ENCODE assay signal across 18 cellular contexts in genomic region chr2:231041061-231041689, GRCh38. TPM values are rescaled to one million over a fixed set of nuclear protein-coding genes. Genes with fewer than 3 reads are reported as not detected.
"Had no signal": no experiment of that assay in that cellular context is flagged by ENCODE, and none has a peak within 500 bp of the region (broad histone marks: within the 10 kb centered on the region; RNA-seq: fewer than 3 reads in every experiment).

No MANE protein-coding gene starts in this region.

- H3K36me3 ChIP-seq: gastrocnemius medialis, heart right ventricle, thyroid gland, uterus had no signal

- H3K4me1 ChIP-seq: gastrocnemius medialis, parathyroid adenoma, thyroid gland, uterus had no signal

- H3K4me3 Mint-ChIP-seq: activated naive CD8-positive, alpha-beta T cell treated with anti-CD3 and anti-CD28 coated beads, Interleukin-2, amount 10 ng/mL, durations not matched to agents 7 days and 5 days; endodermal cell had no signal

- DNase-seq: activated CD4-positive, alpha-beta T cell treated with anti-CD3 and anti-CD28 coated beads, Interleukin-2, amount 50 U/mL, for 1 hour; activated naive CD4-positive, alpha-beta T cell; activated naive CD8-positive, alpha-beta T cell treated with anti-CD3 and anti-CD28 coated beads, Interleukin-2, amount 10 ng/mL, durations not matched to agents 7 days and 5 days; cerebellar nuclear complex; endodermal cell; gastrocnemius medialis; heart right ventricle; left cardiac atrium; naive B cell; stimulated activated CD4-positive, alpha-beta T cell treated with anti-CD3 and anti-CD28 coated beads, Interleukin-1b, Interleukin-23, amount 100 ng/mL, for 48 hours; T-helper 2 cell; thyroid gland; uterus had no signal

- H3K9me3 Mint-ChIP-seq: activated naive CD8-positive, alpha-beta T cell treated with anti-CD3 and anti-CD28 coated beads, Interleukin-2, amount 10 ng/mL, durations not matched to agents 7 days and 5 days; endodermal cell; naive B cell had no signal

- H3K9me3 ChIP-seq: gastrocnemius medialis, heart right ventricle, thyroid gland, uterus had no signal

- H3K4me3 ChIP-seq: gastrocnemius medialis, heart right ventricle, thyroid gland, uterus had no signal

- H3K79me2 ChIP-seq: parathyroid adenoma had no signal

- H2AFZ ChIP-seq: parathyroid adenoma had no signal

- ATAC-seq: gastrocnemius medialis, heart right ventricle, left cardiac atrium had no signal

- H3K27ac Mint-ChIP-seq: activated naive CD8-positive, alpha-beta T cell treated with anti-CD3 and anti-CD28 coated beads, Interleukin-2, amount 10 ng/mL, durations not matched to agents 7 days and 5 days; endodermal cell; naive B cell had no signal

- H3K27ac ChIP-seq: gastrocnemius medialis, heart right ventricle, parathyroid adenoma, thyroid gland, uterus had no signal

- H3K9ac ChIP-seq: parathyroid adenoma had no signal

- H3K36me3 Mint-ChIP-seq: activated naive CD8-positive, alpha-beta T cell treated with anti-CD3 and anti-CD28 coated beads, Interleukin-2, amount 10 ng/mL, durations not matched to agents 7 days and 5 days; naive B cell had no signal

- H3K4me1 Mint-ChIP-seq: activated naive CD8-positive, alpha-beta T cell treated with anti-CD3 and anti-CD28 coated beads, Interleukin-2, amount 10 ng/mL, durations not matched to agents 7 days and 5 days had no signal

RNA-seq across cellular contexts. Expression of gene C2orf72, which starts 3.9 kb away (rescaled TPM):
- total RNA-seq: dermis microvascular lymphatic vessel endothelial cell, mononuclear cell had no signal
- polyA plus RNA-seq: heart right ventricle had no signal

RNA-seq across cellular contexts. Expression of gene SPATA3, which starts 45.3 kb away (rescaled TPM):
- total RNA-seq: activated naive CD8-positive, alpha-beta T cell treated with anti-CD3 and anti-CD28 coated beads, Interleukin-2, amount 10 ng/mL, durations not matched to agents 7 days and 5 days; dermis microvascular lymphatic vessel endothelial cell; endodermal cell; epithelial cell of proximal tubule; gastrocnemius medialis; heart right ventricle; left cardiac atrium; lung microvascular endothelial cell; mononuclear cell; uterus had no signal
- polyA plus RNA-seq: heart right ventricle had no signal
